In the genomic region with DNA sequence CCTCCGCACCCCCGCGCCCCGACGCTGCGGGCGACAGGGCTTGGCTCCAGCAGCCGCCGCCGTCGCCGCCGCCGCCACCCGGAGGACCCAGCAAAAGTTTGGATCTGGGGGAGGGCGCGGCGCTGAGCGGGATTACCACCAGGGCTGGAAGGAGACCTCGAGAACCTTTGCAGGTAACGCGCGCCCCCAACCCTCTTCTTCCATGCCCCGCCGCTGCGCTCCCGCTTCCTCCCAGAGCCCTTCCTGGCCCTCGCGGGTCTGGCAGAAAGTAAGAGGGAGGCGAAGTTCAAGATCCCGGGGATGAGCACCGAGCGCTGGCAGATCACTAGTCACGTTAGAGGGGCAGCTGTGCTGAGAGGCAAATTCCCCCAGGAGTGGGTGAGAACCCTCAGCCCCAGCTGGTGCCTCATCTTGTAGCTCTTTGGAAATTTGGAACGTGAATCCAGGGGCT, we compare ENCODE assay signal across 1 cellular context.
TF ChIP-seq lines count a peak whose summit lies in the region.

No MANE protein-coding gene starts in this region.

TF ChIP-seq in HepG2, 621 proteins besides CTCF, POLR2A, EP300 and RAD21:
- TF ChIP-seq DNMT3B (CRISPR knock-in tag; conservative IDR thresholded peaks at IDR 0.05) (no peak), NFIB (CRISPR knock-in tag; IDR thresholded peaks at IDR 0.05; ENCODE audit: borderline replicate concordance) (no peak), ZNF619 (CRISPR knock-in tag; IDR thresholded peaks at IDR 0.05) (no peak), ZSCAN31 (CRISPR knock-in tag; IDR thresholded peaks at IDR 0.05; ENCODE audit: low read depth) (no peak), MEIS2 (CRISPR knock-in tag; IDR thresholded peaks at IDR 0.05) (no peak), ZNF878 (CRISPR knock-in tag; IDR thresholded peaks at IDR 0.05) (no peak), ZFP62 (CRISPR knock-in tag; IDR thresholded peaks at IDR 0.05) (no peak), ZNF552 (CRISPR knock-in tag; IDR thresholded peaks at IDR 0.05; ENCODE audit: borderline replicate concordance) (no peak), BCL3 (CRISPR knock-in tag; IDR thresholded peaks at IDR 0.05) (no peak), HNF1B (CRISPR knock-in tag; IDR thresholded peaks at IDR 0.05) (no peak), ZNF784 (CRISPR knock-in tag; IDR thresholded peaks at IDR 0.05; ENCODE audit: borderline replicate concordance) (no peak), NR2F2 (IDR thresholded peaks at IDR 0.05; ENCODE audit: borderline replicate concordance, low read depth) (no peak), HHEX (CRISPR knock-in tag; IDR thresholded peaks at IDR 0.05) (no peak), HDAC1 (CRISPR knock-in tag; IDR thresholded peaks at IDR 0.05) (no peak), ZNF20 (CRISPR knock-in tag; IDR thresholded peaks at IDR 0.05) (no peak)
- TF ChIP-seq, protein P1, sequence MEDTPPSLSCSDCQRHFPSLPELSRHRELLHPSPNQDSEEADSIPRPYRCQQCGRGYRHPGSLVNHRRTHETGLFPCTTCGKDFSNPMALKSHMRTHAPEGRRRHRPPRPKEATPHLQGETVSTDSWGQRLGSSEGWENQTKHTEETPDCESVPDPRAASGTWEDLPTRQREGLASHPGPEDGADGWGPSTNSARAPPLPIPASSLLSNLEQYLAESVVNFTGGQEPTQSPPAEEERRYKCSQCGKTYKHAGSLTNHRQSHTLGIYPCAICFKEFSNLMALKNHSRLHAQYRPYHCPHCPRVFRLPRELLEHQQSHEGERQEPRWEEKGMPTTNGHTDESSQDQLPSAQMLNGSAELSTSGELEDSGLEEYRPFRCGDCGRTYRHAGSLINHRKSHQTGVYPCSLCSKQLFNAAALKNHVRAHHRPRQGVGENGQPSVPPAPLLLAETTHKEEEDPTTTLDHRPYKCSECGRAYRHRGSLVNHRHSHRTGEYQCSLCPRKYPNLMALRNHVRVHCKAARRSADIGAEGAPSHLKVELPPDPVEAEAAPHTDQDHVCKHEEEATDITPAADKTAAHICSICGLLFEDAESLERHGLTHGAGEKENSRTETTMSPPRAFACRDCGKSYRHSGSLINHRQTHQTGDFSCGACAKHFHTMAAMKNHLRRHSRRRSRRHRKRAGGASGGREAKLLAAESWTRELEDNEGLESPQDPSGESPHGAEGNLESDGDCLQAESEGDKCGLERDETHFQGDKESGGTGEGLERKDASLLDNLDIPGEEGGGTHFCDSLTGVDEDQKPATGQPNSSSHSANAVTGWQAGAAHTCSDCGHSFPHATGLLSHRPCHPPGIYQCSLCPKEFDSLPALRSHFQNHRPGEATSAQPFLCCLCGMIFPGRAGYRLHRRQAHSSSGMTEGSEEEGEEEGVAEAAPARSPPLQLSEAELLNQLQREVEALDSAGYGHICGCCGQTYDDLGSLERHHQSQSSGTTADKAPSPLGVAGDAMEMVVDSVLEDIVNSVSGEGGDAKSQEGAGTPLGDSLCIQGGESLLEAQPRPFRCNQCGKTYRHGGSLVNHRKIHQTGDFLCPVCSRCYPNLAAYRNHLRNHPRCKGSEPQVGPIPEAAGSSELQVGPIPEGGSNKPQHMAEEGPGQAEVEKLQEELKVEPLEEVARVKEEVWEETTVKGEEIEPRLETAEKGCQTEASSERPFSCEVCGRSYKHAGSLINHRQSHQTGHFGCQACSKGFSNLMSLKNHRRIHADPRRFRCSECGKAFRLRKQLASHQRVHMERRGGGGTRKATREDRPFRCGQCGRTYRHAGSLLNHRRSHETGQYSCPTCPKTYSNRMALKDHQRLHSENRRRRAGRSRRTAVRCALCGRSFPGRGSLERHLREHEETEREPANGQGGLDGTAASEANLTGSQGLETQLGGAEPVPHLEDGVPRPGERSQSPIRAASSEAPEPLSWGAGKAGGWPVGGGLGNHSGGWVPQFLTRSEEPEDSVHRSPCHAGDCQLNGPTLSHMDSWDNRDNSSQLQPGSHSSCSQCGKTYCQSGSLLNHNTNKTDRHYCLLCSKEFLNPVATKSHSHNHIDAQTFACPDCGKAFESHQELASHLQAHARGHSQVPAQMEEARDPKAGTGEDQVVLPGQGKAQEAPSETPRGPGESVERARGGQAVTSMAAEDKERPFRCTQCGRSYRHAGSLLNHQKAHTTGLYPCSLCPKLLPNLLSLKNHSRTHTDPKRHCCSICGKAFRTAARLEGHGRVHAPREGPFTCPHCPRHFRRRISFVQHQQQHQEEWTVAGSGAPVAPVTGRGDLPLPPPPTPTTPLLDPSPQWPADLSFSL (CRISPR knock-in tag; IDR thresholded peaks at IDR 0.05) = no peak
TF ChIP-seq in HepG2: peak in this region for 0.
